In the genomic region with DNA sequence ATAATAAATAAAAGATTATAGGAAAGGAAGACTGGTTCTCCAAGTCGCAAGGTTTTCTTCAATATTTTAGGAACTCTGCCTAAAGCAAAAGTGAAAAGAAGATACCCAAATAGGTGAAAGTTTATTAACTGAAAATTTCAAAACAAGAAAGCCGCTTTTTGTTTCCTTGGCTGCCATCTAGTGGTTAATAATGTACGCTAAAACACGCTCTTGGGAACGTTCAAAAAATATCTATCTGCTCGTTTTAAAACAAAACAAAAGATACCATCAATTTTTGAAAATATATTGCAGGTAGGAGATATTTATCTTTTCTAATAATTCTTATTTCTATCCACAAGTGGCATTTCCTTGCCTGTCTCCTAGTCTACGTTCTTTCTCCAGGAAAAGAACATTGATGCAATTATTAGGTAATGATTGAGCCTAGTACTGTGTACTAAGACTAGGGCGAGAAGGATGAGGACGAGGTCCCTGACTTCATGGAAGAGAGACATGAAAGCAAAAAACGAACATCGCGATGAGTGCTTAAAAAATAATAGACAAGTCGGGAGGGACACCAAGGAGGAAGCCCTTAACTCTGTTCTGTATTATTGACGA, we compare ENCODE assay signal across 8 cellular contexts.
DNase-seq lines count a peak whose midpoint lies in the region; ATAC-seq and TF ChIP-seq lines count a peak whose summit lies in the region.

No MANE protein-coding gene starts in this region.

- no peaks in the 10 kb centered on the region for H3K9me3 Mint-ChIP-seq in naive thymus-derived CD4-positive, alpha-beta T cell

- TF ChIP-seq CTCF in heart right ventricle (IDR thresholded peaks at IDR 0.05) = peak; percentile 50 to 88 (median 78)
- TF ChIP-seq CTCF in choroid plexus epithelial cell (conservative IDR thresholded peaks at IDR 0.05; ENCODE audit: low read depth, low read length) = peak; percentile 65

- no peaks in the 10 kb centered on the region for H3K9me3 ChIP-seq in heart right ventricle
- H3K9me3 ChIP-seq in naive thymus-derived CD4-positive, alpha-beta T cell (ENCODE audit: control insufficient read depth in 2 of 3, low read length in 3 of 3) = no peaks in the 10 kb centered on the region

- H3K27me3 Mint-ChIP-seq in naive thymus-derived CD4-positive, alpha-beta T cell = peaks cover 0 to 6% (median 5%) of the 10 kb centered on the region in 5 donors

- CTCF ChIA-PET in naive thymus-derived CD4-positive, alpha-beta T cell (lab: Charles Lee) = interaction anchor here (1.7 kb wide), 1 partner anchor 10 kb away, joined by 6 read pairs; no protein-coding TSS in a partner anchor

- peaks cover 0 to 4% (median 0%) of the 10 kb centered on the region in 7 donors for H3K27me3 ChIP-seq in heart right ventricle
- H3K27me3 ChIP-seq in naive thymus-derived CD4-positive, alpha-beta T cell (ENCODE audit: control insufficient read depth in 2 of 2, insufficient read depth in 2 of 2, low read length in 2 of 2) = no peaks in the 10 kb centered on the region

- intact Hi-C loops in heart right ventricle (cut with DNase I) = loop anchor here (1.0 to 10.0 kb wide), 10 partner anchors 101 to 1431 kb away; a partner anchor contains a TSS
- intact Hi-C loops in left ventricle myocardium superior (cut with micrococcal nuclease) = loop anchor here (2.0 kb wide), 1 partner anchor 135 kb away; no protein-coding TSS in a partner anchor
- intact Hi-C loops in naive thymus-derived CD4-positive, alpha-beta T cell (cut with micrococcal nuclease) = loop anchor here in 1 of 2 donors (1.0 to 5.0 kb wide), 3 partner anchors 136 to 1429 kb away; no protein-coding TSS in a partner anchor

- H3K4me1 ChIP-seq in heart right ventricle = peaks cover 0 to 13% (median 4%) of the 10 kb centered on the region in 9 donors
- no peaks in the 10 kb centered on the region for H3K4me1 ChIP-seq in naive thymus-derived CD4-positive, alpha-beta T cell (ENCODE audit: control insufficient read depth in 2 of 2, insufficient read depth in 2 of 2, low read length in 2 of 2)

- H3K36me3 ChIP-seq in heart right ventricle = peaks cover 0 to 3% (median 0%) of the 10 kb centered on the region in 9 donors
- H3K36me3 ChIP-seq in naive thymus-derived CD4-positive, alpha-beta T cell (ENCODE audit: control insufficient read depth in 2 of 3, insufficient read depth in 3 of 3, low read length in 3 of 3) = no peaks in the 10 kb centered on the region

- no peak for DNase-seq in heart right ventricle
- DNase-seq in left ventricle myocardium superior = no peak
- DNase-seq in NCI-H2227 treated with DMSO at 0.1 percent for 48 hours (lab: John Stamatoyannopoulos, UW) = peak; percentile 56
- DNase-seq in choroid plexus epithelial cell (ENCODE audit: low read depth) = peak; percentile 71
- peak in 5 of 9 donors; percentile 10 to 34 (median 14) for DNase-seq in naive thymus-derived CD4-positive, alpha-beta T cell
- no peak for DNase-seq in GDM1 (lab: John Stamatoyannopoulos, UW)
- DNase-seq in substantia nigra (lab: John Stamatoyannopoulos, UW) = no peak
- DNase-seq in GOT3 (lab: John Stamatoyannopoulos, UW) = no peak

- POLR2A ChIA-PET in naive thymus-derived CD4-positive, alpha-beta T cell (lab: Charles Lee) = no interaction called here

- no peak overlapping the region for H3K27ac Mint-ChIP-seq in naive thymus-derived CD4-positive, alpha-beta T cell

- H3K27ac ChIP-seq in heart right ventricle (no peak overlapping the region), substantia nigra (ENCODE audit: low read depth, low read length, poor library complexity, severe bottlenecking) (no peak overlapping the region)
- H3K27ac ChIP-seq in naive thymus-derived CD4-positive, alpha-beta T cell (ENCODE audit: low read depth, low read length) = no peak overlapping the region

- 30% methylated on average over 14 of the region's 14 CpGs for WGBS in heart right ventricle, 2 donors

- H3K4me1 Mint-ChIP-seq in naive thymus-derived CD4-positive, alpha-beta T cell = no peaks in the 10 kb centered on the region

- H3K4me3 Mint-ChIP-seq in naive thymus-derived CD4-positive, alpha-beta T cell = no peak overlapping the region

- no peaks in the 10 kb centered on the region for H3K36me3 Mint-ChIP-seq in naive thymus-derived CD4-positive, alpha-beta T cell

- H3K4me3 ChIP-seq in heart right ventricle = no peak overlapping the region
- no peak overlapping the region for H3K4me3 ChIP-seq in choroid plexus epithelial cell (ENCODE audit: low read depth, low read length)
- no peak overlapping the region for H3K4me3 ChIP-seq in naive thymus-derived CD4-positive, alpha-beta T cell (ENCODE audit: low read length)

- ATAC-seq in heart right ventricle (no peak), left ventricle myocardium superior (no peak)
- ATAC-seq in naive thymus-derived CD4-positive, alpha-beta T cell = no peak

Comparison
In these comparisons a context has a peak if more than half of its experiments do, and no peak if none do; other contexts are left out.
1. DNase-seq: peak in NCI-H2227 treated with DMSO at 0.1 percent for 48 hours (single experiment), choroid plexus epithelial cell (single experiment) and naive thymus-derived CD4-positive, alpha-beta T cell (5 of 9); none in heart right ventricle (0 of 2), left ventricle myocardium superior (single experiment), GDM1 (single experiment), substantia nigra (0 of 49) and GOT3 (single experiment).